Comparison of ENCODE assay signal across 8 cellular contexts in the genomic region with DNA sequence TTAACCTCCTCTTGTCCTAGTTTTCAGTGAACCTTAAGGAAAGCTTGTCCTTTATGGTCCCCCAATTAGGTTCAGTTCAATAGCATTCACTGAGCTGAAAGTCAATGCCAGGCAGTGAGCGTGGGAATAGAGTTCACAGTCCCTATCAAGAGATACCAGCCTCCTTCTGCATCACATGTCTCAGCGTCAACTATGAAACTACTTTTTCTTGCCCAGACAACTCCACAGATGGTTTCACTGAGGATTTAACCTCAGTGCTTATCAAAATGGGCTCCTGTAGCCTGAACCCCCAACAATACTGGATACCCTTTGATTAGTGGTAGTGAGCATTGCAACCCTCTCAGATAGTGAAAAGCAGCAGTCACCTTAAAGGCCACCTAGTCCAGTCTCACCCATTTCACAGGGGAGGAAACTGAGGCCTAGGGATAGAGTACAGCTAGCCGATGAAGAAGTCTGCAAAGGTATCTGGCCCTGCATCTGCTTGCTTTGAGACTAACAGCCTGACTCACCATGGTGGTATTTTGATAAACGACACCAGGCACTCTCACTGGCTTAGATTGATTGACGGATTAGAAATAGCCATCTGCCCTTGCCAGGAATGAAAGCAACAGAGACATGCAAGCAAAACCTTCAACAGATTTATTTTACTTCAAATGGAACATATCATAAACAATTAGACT. TPM values are rescaled to one million over a fixed set of nuclear protein-coding genes. Genes with fewer than 3 reads are reported as not detected.
DNase-seq lines count a peak whose midpoint lies in the region; ATAC-seq and TF ChIP-seq lines count a peak whose summit lies in the region.

No MANE protein-coding gene starts in this region.

- DNase-seq in CD14-positive monocyte (ENCODE audit: low spot score), result no peak
- peak; percentile 13 for DNase-seq in HK-2 (ENCODE audit: unreplicated experiment)
- DNase-seq in activated T-helper 1 cell treated with anti-CD3 and anti-CD28 coated beads, Interleukin-12 subunit alpha, Interleukin-12 subunit beta, Interleukin-2, Interleukin-4 antibody, amounts not matched to agents 30 ng/mL and 10 ng/mL and 1 ng/mL, durations not matched to agents 14 hours and 24 hours and 36 hours (ENCODE audit: low spot score), result no peak
- DNase-seq in myocyte (ENCODE audit: low read depth), result peak; percentile 91
- DNase-seq in GM20000 (ENCODE audit: low spot score), result no peak
- DNase-seq in NCI-H510A (lab: John Stamatoyannopoulos, UW), result no peak
- no peak for DNase-seq in left lobe of liver (ENCODE audit: low spot score)
- no peak for DNase-seq in CD1c-positive myeloid dendritic cell (ENCODE audit: extremely low spot score)

- H3K27me3 Mint-ChIP-seq in CD14-positive monocyte (ENCODE audit: low read depth in 3 of 3), result no peaks in the 10 kb centered on the region
- no peaks in the 10 kb centered on the region for H3K27me3 Mint-ChIP-seq in activated T-helper 1 cell treated with anti-CD3 and anti-CD28 coated beads, Interleukin-12 subunit alpha, Interleukin-12 subunit beta, Interleukin-2, Interleukin-4 antibody, amounts not matched to agents 30 ng/mL and 10 ng/mL and 1 ng/mL, durations not matched to agents 14 hours and 24 hours and 36 hours (ENCODE audit: insufficient read depth)

- TF ChIP-seq CTCF in CD14-positive monocyte (IDR thresholded peaks at IDR 0.05), result no peak
- no peak for TF ChIP-seq CTCF in GM20000 (IDR thresholded peaks at IDR 0.05; ENCODE audit: extremely low read depth, missing control alignments)

- H3K4me3 Mint-ChIP-seq in CD14-positive monocyte, result no peak overlapping the region
- H3K4me3 Mint-ChIP-seq in activated T-helper 1 cell treated with anti-CD3 and anti-CD28 coated beads, Interleukin-12 subunit alpha, Interleukin-12 subunit beta, Interleukin-2, Interleukin-4 antibody, amounts not matched to agents 30 ng/mL and 10 ng/mL and 1 ng/mL, durations not matched to agents 14 hours and 24 hours and 36 hours, result peak overlapping the region; percentile 98

- intact Hi-C loops in CD14-positive monocyte (cut with micrococcal nuclease), result loop anchor here in 1 of 2 donors (2.0 to 10.0 kb wide), 2 partner anchors 31 to 1983 kb away; no protein-coding TSS in a partner anchor
- intact Hi-C loops in activated T-helper 1 cell treated with anti-CD3 and anti-CD28 coated beads, Interleukin-12 subunit alpha, Interleukin-12 subunit beta, Interleukin-2, Interleukin-4 antibody, amounts not matched to agents 30 ng/mL and 10 ng/mL and 1 ng/mL, durations not matched to agents 14 hours and 24 hours and 36 hours (cut with micrococcal nuclease), result loop anchor here (1.0 to 10.0 kb wide), 6 partner anchors 13 to 2003 kb away; a partner anchor contains a TSS

- peaks cover 64% of the 10 kb centered on the region for H3K4me1 Mint-ChIP-seq in CD14-positive monocyte
- peaks cover 70% of the 10 kb centered on the region for H3K4me1 Mint-ChIP-seq in activated T-helper 1 cell treated with anti-CD3 and anti-CD28 coated beads, Interleukin-12 subunit alpha, Interleukin-12 subunit beta, Interleukin-2, Interleukin-4 antibody, amounts not matched to agents 30 ng/mL and 10 ng/mL and 1 ng/mL, durations not matched to agents 14 hours and 24 hours and 36 hours (ENCODE audit: low read depth)

- H3K27ac Mint-ChIP-seq in CD14-positive monocyte, result peak overlapping the region in 6 of 7 donors; percentile 40 to 100 (median 92)
- H3K27ac Mint-ChIP-seq in activated T-helper 1 cell treated with anti-CD3 and anti-CD28 coated beads, Interleukin-12 subunit alpha, Interleukin-12 subunit beta, Interleukin-2, Interleukin-4 antibody, amounts not matched to agents 30 ng/mL and 10 ng/mL and 1 ng/mL, durations not matched to agents 14 hours and 24 hours and 36 hours, result peak overlapping the region; percentile 94

- no peak for ATAC-seq in left lobe of liver

- H3K9me3 Mint-ChIP-seq in CD14-positive monocyte, result no peaks in the 10 kb centered on the region
- no peaks in the 10 kb centered on the region for H3K9me3 Mint-ChIP-seq in activated T-helper 1 cell treated with anti-CD3 and anti-CD28 coated beads, Interleukin-12 subunit alpha, Interleukin-12 subunit beta, Interleukin-2, Interleukin-4 antibody, amounts not matched to agents 30 ng/mL and 10 ng/mL and 1 ng/mL, durations not matched to agents 14 hours and 24 hours and 36 hours

- peaks cover 4% of the 10 kb centered on the region in 2 donors for H3K36me3 Mint-ChIP-seq in CD14-positive monocyte
- peaks cover 24% of the 10 kb centered on the region for H3K36me3 Mint-ChIP-seq in activated T-helper 1 cell treated with anti-CD3 and anti-CD28 coated beads, Interleukin-12 subunit alpha, Interleukin-12 subunit beta, Interleukin-2, Interleukin-4 antibody, amounts not matched to agents 30 ng/mL and 10 ng/mL and 1 ng/mL, durations not matched to agents 14 hours and 24 hours and 36 hours (ENCODE audit: low read depth)

RNA-seq across cellular contexts. Expression of a gene that starts 1.6 kb away (rescaled TPM):
- 10 to 100 TPM; 77.1 to 88.5 TPM for polyA plus RNA-seq in CD14-positive monocyte
- total RNA-seq in activated T-helper 1 cell treated with anti-CD3 and anti-CD28 coated beads, Interleukin-12 subunit alpha, Interleukin-12 subunit beta, Interleukin-2, Interleukin-4 antibody, amounts not matched to agents 30 ng/mL and 10 ng/mL and 1 ng/mL, durations not matched to agents 14 hours and 24 hours and 36 hours, result 113 and 117 TPM in 2 replicates
- total RNA-seq in myocyte, result 69.4 and 82.5 TPM in 2 replicates
- 41.5 TPM for polyA plus RNA-seq in myocyte (2012)
- 20.0 TPM for total RNA-seq in left lobe of liver

RNA-seq across cellular contexts. Expression of a gene that starts 3.0 kb away (rescaled TPM):
- 100 to 1,000 TPM; 430 to 458 TPM for polyA plus RNA-seq in CD14-positive monocyte
- 147 and 156 TPM in 2 replicates for total RNA-seq in activated T-helper 1 cell treated with anti-CD3 and anti-CD28 coated beads, Interleukin-12 subunit alpha, Interleukin-12 subunit beta, Interleukin-2, Interleukin-4 antibody, amounts not matched to agents 30 ng/mL and 10 ng/mL and 1 ng/mL, durations not matched to agents 14 hours and 24 hours and 36 hours
- 275 and 433 TPM in 2 replicates for total RNA-seq in myocyte
- polyA plus RNA-seq in myocyte (2012), result 142 TPM
- total RNA-seq in left lobe of liver, result 31.6 TPM

RNA-seq across cellular contexts. Expression of a gene that starts 29.6 kb away (rescaled TPM):
- 10 to 100 TPM; 23.1 to 25.6 TPM for polyA plus RNA-seq in CD14-positive monocyte
- 43.0 and 43.1 TPM in 2 replicates for total RNA-seq in activated T-helper 1 cell treated with anti-CD3 and anti-CD28 coated beads, Interleukin-12 subunit alpha, Interleukin-12 subunit beta, Interleukin-2, Interleukin-4 antibody, amounts not matched to agents 30 ng/mL and 10 ng/mL and 1 ng/mL, durations not matched to agents 14 hours and 24 hours and 36 hours
- total RNA-seq in myocyte (24.9 and 37.6 TPM in 2 replicates), left lobe of liver (9.2 TPM)
- 11.2 TPM for polyA plus RNA-seq in myocyte (2012)

RNA-seq across cellular contexts. Expression of a gene that starts 40.7 kb away (rescaled TPM):
- not detected for polyA plus RNA-seq in CD14-positive monocyte
- not detected in 2 replicates for total RNA-seq in activated T-helper 1 cell treated with anti-CD3 and anti-CD28 coated beads, Interleukin-12 subunit alpha, Interleukin-12 subunit beta, Interleukin-2, Interleukin-4 antibody, amounts not matched to agents 30 ng/mL and 10 ng/mL and 1 ng/mL, durations not matched to agents 14 hours and 24 hours and 36 hours
- total RNA-seq in myocyte, result 71.3 and 168 TPM in 2 replicates
- polyA plus RNA-seq in myocyte (2012), result 12.5 TPM
- total RNA-seq in left lobe of liver, result not detected

Comparison
In these comparisons a context has a peak if more than half of its experiments do, and no peak if none do; other contexts are left out.
1. DNase-seq: peak in HK-2 (single experiment) and myocyte (single experiment); none in CD14-positive monocyte (single experiment), activated T-helper 1 cell treated with anti-CD3 and anti-CD28 coated beads, Interleukin-12 subunit alpha, Interleukin-12 subunit beta, Interleukin-2, Interleukin-4 antibody, amounts not matched to agents 30 ng/mL and 10 ng/mL and 1 ng/mL, durations not matched to agents 14 hours and 24 hours and 36 hours (single experiment), GM20000 (single experiment), NCI-H510A (single experiment), left lobe of liver (single experiment) and CD1c-positive myeloid dendritic cell (single experiment).